Comparison of ENCODE assay signal across 3 cellular contexts in the genomic region with DNA sequence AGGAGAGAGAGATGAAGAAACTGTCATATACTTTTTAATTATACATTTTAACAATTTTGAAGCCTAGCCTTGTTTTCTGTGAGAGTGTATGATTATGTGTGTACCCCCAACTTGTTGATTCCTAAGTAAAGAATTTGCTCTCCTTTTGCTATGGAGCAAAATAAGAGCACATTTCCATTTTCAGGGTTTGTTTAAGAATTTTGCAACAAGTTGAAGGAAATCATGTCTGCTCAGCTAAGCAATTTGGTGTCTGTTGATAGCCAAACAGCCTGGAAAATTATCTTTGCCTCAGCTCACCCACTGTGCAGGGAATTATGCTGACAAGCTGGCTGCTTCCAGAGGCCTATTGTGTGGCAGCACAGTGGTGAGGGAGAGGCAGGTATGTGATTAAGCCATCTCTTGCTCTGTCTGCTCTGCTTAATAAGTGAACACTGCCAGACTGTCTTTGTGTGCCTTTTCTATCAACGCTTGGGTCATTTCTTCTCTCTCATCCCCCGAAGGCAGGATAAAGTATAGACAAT.
A peak's percentile ranks its signal among the peaks of the same experiment; 100 is the strongest.
TF ChIP-seq lines count a peak whose summit lies in the region.

No MANE protein-coding gene starts in this region.

TF ChIP-seq in HEK293, 187 proteins besides CTCF, POLR2A, EP300 and RAD21 (continued from another document):
- TF ChIP-seq ZNF843 (tag by site-specific recombination; IDR thresholded peaks at IDR 0.05) (no peak), ZFP41 (tag by site-specific recombination; IDR thresholded peaks at IDR 0.05; ENCODE audit: borderline replicate concordance) (no peak), ZNF133 (tag by site-specific recombination; IDR thresholded peaks at IDR 0.05) (no peak), ZNF776 (tag by site-specific recombination; IDR thresholded peaks at IDR 0.05; ENCODE audit: borderline replicate concordance) (no peak), SCRT2 (tag by site-specific recombination; IDR thresholded peaks at IDR 0.05) (peak; percentile 77), TCF7L2 (IDR thresholded peaks at IDR 0.05; ENCODE audit: borderline replicate concordance, low read depth, low read length) (no peak)

TF ChIP-seq in SK-N-SH treated with all-trans-retinoic acid at 6 μM for 48 hours, 23 proteins besides CTCF, POLR2A, EP300 and RAD21 (continued from another document):
- no peak for TF ChIP-seq ZNF70 (CRISPR knock-in tag; IDR thresholded peaks at IDR 0.05)
- TF ChIP-seq, protein P1, sequence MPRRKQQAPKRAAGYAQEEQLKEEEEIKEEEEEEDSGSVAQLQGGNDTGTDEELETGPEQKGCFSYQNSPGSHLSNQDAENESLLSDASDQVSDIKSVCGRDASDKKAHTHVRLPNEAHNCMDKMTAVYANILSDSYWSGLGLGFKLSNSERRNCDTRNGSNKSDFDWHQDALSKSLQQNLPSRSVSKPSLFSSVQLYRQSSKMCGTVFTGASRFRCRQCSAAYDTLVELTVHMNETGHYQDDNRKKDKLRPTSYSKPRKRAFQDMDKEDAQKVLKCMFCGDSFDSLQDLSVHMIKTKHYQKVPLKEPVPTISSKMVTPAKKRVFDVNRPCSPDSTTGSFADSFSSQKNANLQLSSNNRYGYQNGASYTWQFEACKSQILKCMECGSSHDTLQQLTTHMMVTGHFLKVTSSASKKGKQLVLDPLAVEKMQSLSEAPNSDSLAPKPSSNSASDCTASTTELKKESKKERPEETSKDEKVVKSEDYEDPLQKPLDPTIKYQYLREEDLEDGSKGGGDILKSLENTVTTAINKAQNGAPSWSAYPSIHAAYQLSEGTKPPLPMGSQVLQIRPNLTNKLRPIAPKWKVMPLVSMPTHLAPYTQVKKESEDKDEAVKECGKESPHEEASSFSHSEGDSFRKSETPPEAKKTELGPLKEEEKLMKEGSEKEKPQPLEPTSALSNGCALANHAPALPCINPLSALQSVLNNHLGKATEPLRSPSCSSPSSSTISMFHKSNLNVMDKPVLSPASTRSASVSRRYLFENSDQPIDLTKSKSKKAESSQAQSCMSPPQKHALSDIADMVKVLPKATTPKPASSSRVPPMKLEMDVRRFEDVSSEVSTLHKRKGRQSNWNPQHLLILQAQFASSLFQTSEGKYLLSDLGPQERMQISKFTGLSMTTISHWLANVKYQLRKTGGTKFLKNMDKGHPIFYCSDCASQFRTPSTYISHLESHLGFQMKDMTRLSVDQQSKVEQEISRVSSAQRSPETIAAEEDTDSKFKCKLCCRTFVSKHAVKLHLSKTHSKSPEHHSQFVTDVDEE (CRISPR knock-in tag; IDR thresholded peaks at IDR 0.05): no peak
- TF ChIP-seq ESRRG (CRISPR knock-in tag; IDR thresholded peaks at IDR 0.05): no peak
TF ChIP-seq in SK-N-SH treated with all-trans-retinoic acid at 6 μM for 48 hours: peak in this region for 0.

TF ChIP-seq in neural cell, 6 proteins besides CTCF, POLR2A, EP300 and RAD21 (continued from another document):
- no peak for TF ChIP-seq EZH2 (IDR thresholded peaks at IDR 0.05; ENCODE audit: borderline replicate concordance, insufficient read depth, low read length, poor library complexity, severe bottlenecking)
- TF ChIP-seq TAF1 (IDR thresholded peaks at IDR 0.05; ENCODE audit: low read depth): no peak
- no peak for TF ChIP-seq SMC3 (conservative IDR thresholded peaks at IDR 0.05; ENCODE audit: poor library complexity)
- TF ChIP-seq MXI1 (conservative IDR thresholded peaks at IDR 0.05; ENCODE audit: poor library complexity, severe bottlenecking): peak; percentile 35
